ENCODE assay signal across 13 cellular contexts in genomic region chr4:25795566-25796454, GRCh38.
DNase-seq lines count a peak whose midpoint lies in the region; ATAC-seq and TF ChIP-seq lines count a peak whose summit lies in the region.
"Had no signal": no experiment of that assay in that cellular context is flagged by ENCODE, and none has a peak within 500 bp of the region (broad histone marks: within the 10 kb centered on the region; RNA-seq: fewer than 3 reads in every experiment).

No MANE protein-coding gene starts in this region.

- peak; percentile 10 for TF ChIP-seq CTCF in fibroblast of the aortic adventitia (IDR thresholded peaks at IDR 0.05; ENCODE audit: insufficient read depth, low read length)
- TF ChIP-seq CTCF in progenitor cell of endocrine pancreas (IDR thresholded peaks at IDR 0.05; ENCODE audit: unreplicated experiment) = no peak
- TF ChIP-seq CTCF in omental fat pad (IDR thresholded peaks at IDR 0.05) = no peak

- ATAC-seq in omental fat pad (ENCODE audit: low FRiP score) = no peak

- DNase-seq in GM03348 (ENCODE audit: low spot score) (peak; percentile 88), SK-N-DZ (ENCODE audit: low spot score) (peak; percentile 9), fibroblast of the aortic adventitia (ENCODE audit: low read depth) (peak; percentile 40), progenitor cell of endocrine pancreas (ENCODE audit: low spot score, unreplicated experiment) (no peak), omental fat pad (ENCODE audit: low spot score) (no peak), amygdala (lab: John Stamatoyannopoulos, UW) (no peak)
- DNase-seq in effector CD8-positive, alpha-beta T cell (lab: John Stamatoyannopoulos, UW) = no peak
- no peak for DNase-seq in activated T-cell treated with anti-CD3 and anti-CD28 coated beads, Interleukin-2, amount 50 U/mL, for 24 hours
- DNase-seq: DMS 273 treated with DMSO at 0.1 percent for 48 hours, naive B cell, NCI-H1417 treated with DMSO at 0.1 percent for 48 hours, RPMI8226 had no signal

- H3K27ac Mint-ChIP-seq in progenitor cell of endocrine pancreas = peak overlapping the region; percentile 79
- H3K27ac Mint-ChIP-seq in activated T-cell treated with anti-CD3 and anti-CD28 coated beads, Interleukin-2, amount 50 U/mL, for 24 hours = no peak overlapping the region

- H3K27me3 Mint-ChIP-seq in progenitor cell of endocrine pancreas = no peaks in the 10 kb centered on the region
- H3K27me3 Mint-ChIP-seq in activated T-cell treated with anti-CD3 and anti-CD28 coated beads, Interleukin-2, amount 50 U/mL, for 24 hours = no peaks in the 10 kb centered on the region
- H3K27me3 Mint-ChIP-seq: naive B cell had no signal

- no peaks in the 10 kb centered on the region for H3K9me3 Mint-ChIP-seq in progenitor cell of endocrine pancreas (ENCODE audit: low read depth)
- H3K9me3 Mint-ChIP-seq in activated T-cell treated with anti-CD3 and anti-CD28 coated beads, Interleukin-2, amount 50 U/mL, for 24 hours = no peaks in the 10 kb centered on the region

- peaks cover 34% of the 10 kb centered on the region for H3K36me3 Mint-ChIP-seq in progenitor cell of endocrine pancreas (ENCODE audit: insufficient read depth)
- peaks cover 79% of the 10 kb centered on the region for H3K36me3 Mint-ChIP-seq in activated T-cell treated with anti-CD3 and anti-CD28 coated beads, Interleukin-2, amount 50 U/mL, for 24 hours (ENCODE audit: low read depth)

- H3K4me3 Mint-ChIP-seq in progenitor cell of endocrine pancreas (ENCODE audit: low read depth) = no peak overlapping the region
- no peak overlapping the region for H3K4me3 Mint-ChIP-seq in activated T-cell treated with anti-CD3 and anti-CD28 coated beads, Interleukin-2, amount 50 U/mL, for 24 hours

- no peak overlapping the region for H3K4me3 ChIP-seq in fibroblast of the aortic adventitia (ENCODE audit: low read depth, low read length)
- H3K4me3 ChIP-seq: upper lobe of left lung had no signal

- no peaks in the 10 kb centered on the region for H3K4me1 Mint-ChIP-seq in progenitor cell of endocrine pancreas (ENCODE audit: low read depth)
- no peaks in the 10 kb centered on the region for H3K4me1 Mint-ChIP-seq in activated T-cell treated with anti-CD3 and anti-CD28 coated beads, Interleukin-2, amount 50 U/mL, for 24 hours (ENCODE audit: low read depth)

Comparison
In these comparisons a context has a peak if more than half of its experiments do, and no peak if none do; other contexts are left out.
1. DNase-seq: peak in GM03348 (single experiment), SK-N-DZ (single experiment) and fibroblast of the aortic adventitia (single experiment); none in progenitor cell of endocrine pancreas (single experiment), effector CD8-positive, alpha-beta T cell (single experiment), omental fat pad (single experiment), activated T-cell treated with anti-CD3 and anti-CD28 coated beads, Interleukin-2, amount 50 U/mL, for 24 hours (single experiment) and amygdala (0 of 56).